1 cellular context compared by ENCODE assay signal in genomic region chr3:11826628-11827265, GRCh38.
TF ChIP-seq lines count a peak whose summit lies in the region.

No MANE protein-coding gene starts in this region.

TF ChIP-seq in IMR-90, 13 proteins besides CTCF, POLR2A, EP300 and RAD21:
- peak; percentile 40; the same call in 1 of the 2 replicates for TF ChIP-seq BHLHE40 (IDR thresholded peaks at IDR 0.05; ENCODE audit: low read depth, low read length)
- TF ChIP-seq FOS (IDR thresholded peaks at IDR 0.05; ENCODE audit: low read depth, low read length) = no peak
TF ChIP-seq in IMR-90: peak in this region for 1.
